Comparison of ENCODE assay signal across 10 cellular contexts in the genomic region with DNA sequence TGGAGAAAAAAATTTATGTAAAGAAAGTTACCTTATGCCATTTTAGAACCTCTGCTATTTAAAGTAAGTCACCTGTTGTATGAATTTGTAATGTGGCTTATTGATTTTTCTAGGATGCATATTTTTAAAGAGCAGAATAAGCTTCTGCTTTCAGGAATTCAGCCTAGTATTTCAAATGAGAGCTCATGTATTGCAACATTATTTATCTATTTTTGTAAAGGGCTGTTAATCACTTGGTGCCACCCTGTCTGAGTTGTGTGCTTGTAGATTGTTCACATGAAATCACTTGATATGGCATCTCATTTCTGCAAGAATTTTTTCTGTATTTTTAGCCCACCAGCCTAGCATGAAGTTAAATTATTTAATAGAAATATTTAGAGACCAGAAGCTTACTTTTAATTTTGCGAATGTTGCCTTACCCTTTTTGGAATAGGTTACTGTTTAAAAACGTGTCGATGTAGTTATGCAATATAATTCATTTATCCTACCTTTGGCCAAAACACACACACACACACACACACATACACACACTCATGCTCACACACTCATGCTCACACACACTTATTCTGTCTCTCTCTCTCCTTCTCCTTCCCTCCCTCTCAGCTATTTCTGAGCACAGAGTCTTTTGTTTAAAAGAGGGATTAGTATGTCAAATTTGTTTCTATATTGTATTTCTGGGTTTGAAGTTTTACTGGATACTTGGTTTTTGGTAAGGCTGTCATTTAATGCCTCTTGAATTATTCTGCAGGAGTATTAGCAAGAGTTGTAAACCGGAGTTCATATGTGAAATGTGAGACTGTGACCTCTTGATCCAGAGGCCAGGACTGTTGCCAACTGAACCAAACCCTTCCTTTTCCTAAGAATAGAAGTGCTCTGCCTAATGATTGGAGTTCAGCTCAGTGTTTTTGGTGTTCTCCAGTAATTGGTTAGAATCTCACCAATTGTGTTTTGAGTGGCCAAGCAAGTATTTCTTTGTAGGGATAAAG. TPM values are rescaled to one million over a fixed set of nuclear protein-coding genes. Genes with fewer than 3 reads are reported as not detected.
DNase-seq lines count a peak whose midpoint lies in the region; ATAC-seq, FAIRE-seq and TF ChIP-seq lines count a peak whose summit lies in the region.
"Had no signal": no experiment of that assay in that cellular context is flagged by ENCODE, and none has a peak within 500 bp of the region (broad histone marks: within the 10 kb centered on the region; RNA-seq: fewer than 3 reads in every experiment).

No MANE protein-coding gene starts in this region.

- no peak overlapping the region for H4K5ac ChIP-seq in mesendoderm (ENCODE audit: low read length)

- H3K4me1 ChIP-seq in keratinocyte (ENCODE audit: control insufficient read depth, extremely low read depth, insufficient read depth, low read length) (peaks cover 15% of the 10 kb centered on the region), stomach (peaks cover 13 to 78% (median 43%) of the 10 kb centered on the region in 4 donors), mesendoderm (ENCODE audit: control insufficient read depth, low read depth, low read length) (no peaks in the 10 kb centered on the region)

- H3K27me3 ChIP-seq in keratinocyte (ENCODE audit: control insufficient read depth, extremely low read depth, insufficient read depth, low read length): no peaks in the 10 kb centered on the region
- no peaks in the 10 kb centered on the region for H3K27me3 ChIP-seq in stomach
- H3K27me3 ChIP-seq in mesendoderm (ENCODE audit: insufficient read depth, low read length, poor library complexity): no peaks in the 10 kb centered on the region

- H3K27ac Mint-ChIP-seq in HFFc6: peak overlapping the region; percentile 56

- H3K27me3 Mint-ChIP-seq in HFFc6 (ENCODE audit: insufficient read depth): no peaks in the 10 kb centered on the region

- H3K36me3 Mint-ChIP-seq in HFFc6 (ENCODE audit: low read depth): peaks cover 33% of the 10 kb centered on the region

- H3K79me2 ChIP-seq in keratinocyte (ENCODE audit: control insufficient read depth, insufficient read depth, low read length) (peaks cover 99% of the 10 kb centered on the region), mesendoderm (ENCODE audit: control insufficient read depth, insufficient read depth, low read length) (peaks cover 47% of the 10 kb centered on the region)

- H2AFZ ChIP-seq in keratinocyte (ENCODE audit: control insufficient read depth, low read length): no peak overlapping the region

- FAIRE-seq in keratinocyte (lab: Jason Lieb, UNC): peak; percentile 76

- H3K79me1 ChIP-seq in mesendoderm (ENCODE audit: low read length): peaks cover 7% of the 10 kb centered on the region

- H3K9me1 ChIP-seq in keratinocyte (ENCODE audit: control insufficient read depth, extremely low read depth, insufficient read depth, low read length): no peaks in the 10 kb centered on the region

- no peak overlapping the region for H3K4ac ChIP-seq in mesendoderm (ENCODE audit: low read depth, low read length)

- no peak for ATAC-seq in stimulated activated naive CD8-positive, alpha-beta T cell treated with anti-CD3 and anti-CD28 coated beads, Interleukin-15, Interleukin-2, amounts not matched to agents 100 U/mL and 50 U/mL, for 24 hours
- ATAC-seq in HG03378 (IDR thresholded peaks at IDR 0.05; ENCODE audit: unreplicated experiment) (no peak), HG03439 (IDR thresholded peaks at IDR 0.05; ENCODE audit: unreplicated experiment) (no peak)

- intact Hi-C loops in stomach (cut with DNase I; ENCODE audit: low total_unique reads): no loop called here

- no peak overlapping the region for H3K23ac ChIP-seq in mesendoderm (ENCODE audit: low read length)

- H3K27ac ChIP-seq in keratinocyte (ENCODE audit: control insufficient read depth, insufficient read depth, low read length): peak overlapping the region; percentile 46
- peak overlapping the region in 3 of 5 donors; percentile 22 to 59 (median 47) for H3K27ac ChIP-seq in stomach
- no peak overlapping the region for H3K27ac ChIP-seq in mesendoderm (ENCODE audit: low read depth, low read length)

- no peaks in the 10 kb centered on the region for H3K9me3 Mint-ChIP-seq in HFFc6

- H3K4me2 ChIP-seq in keratinocyte (ENCODE audit: control insufficient read depth, extremely low read depth, insufficient read depth, low read depth, low read length) (peak overlapping the region; percentile 17), mesendoderm (ENCODE audit: low read length) (no peak overlapping the region)

- H3K4me3 Mint-ChIP-seq in HFFc6: peak overlapping the region; percentile 43

- TF ChIP-seq CTCF in HFFc6 (IDR thresholded peaks at IDR 0.05): no peak
- TF ChIP-seq CTCF in astrocyte of the spinal cord (IDR thresholded peaks at IDR 0.05; ENCODE audit: low read depth, low read length): no peak
- no peak for TF ChIP-seq CTCF in keratinocyte (optimal IDR thresholded peaks at IDR 0.05 in 1 of 3, IDR thresholded peaks at IDR 0.05 in 1 of 3, conservative IDR thresholded peaks at IDR 0.05 in 1 of 3; ENCODE audit: extremely low read depth in 1 of 3, insufficient read depth in 2 of 3, low read length in 3 of 3)
- no peak for TF ChIP-seq CTCF in stomach (IDR thresholded peaks at IDR 0.05)

- H3K36me3 ChIP-seq in keratinocyte (ENCODE audit: control insufficient read depth in 2 of 2, extremely low read depth in 1 of 2, insufficient read depth in 2 of 2, low read length in 2 of 2): peaks cover 0 to 4% of the 10 kb centered on the region in 2 experiments
- H3K36me3 ChIP-seq in stomach: no peaks in the 10 kb centered on the region
- no peaks in the 10 kb centered on the region for H3K36me3 ChIP-seq in mesendoderm (ENCODE audit: control insufficient read depth, insufficient read depth, low read length)

- H2BK120ac ChIP-seq in mesendoderm (ENCODE audit: low read depth, low read length): no peak overlapping the region

- no peaks in the 10 kb centered on the region for H3K9me3 ChIP-seq in keratinocyte (ENCODE audit: control insufficient read depth, low read depth, low read length)
- H3K9me3 ChIP-seq in stomach: no peaks in the 10 kb centered on the region

- no peak overlapping the region for H2BK5ac ChIP-seq in mesendoderm (ENCODE audit: low read length)

- 15 to 30% (median 23%) methylated on average over 4 of the region's 4 CpGs for WGBS in stomach, 5 donors
- WGBS in mesendoderm (ENCODE audit: extremely low coverage, insufficient coverage, low lambda C conversion rate): no CpG with 5 or more reads among the region's 4 CpGs

- no peak overlapping the region for H3K18ac ChIP-seq in mesendoderm (ENCODE audit: low read length)

- no peak overlapping the region for H2BK15ac ChIP-seq in mesendoderm (replicated peaks; ENCODE audit: low read depth)

- H3K56ac ChIP-seq in mesendoderm (ENCODE audit: low read length): no peak overlapping the region

- in situ Hi-C loops in astrocyte of the spinal cord (cut with HindIII; ENCODE audit: low sequenced_read_pairs): no loop called here

- H3K4me1 Mint-ChIP-seq in HFFc6 (ENCODE audit: low read depth): peaks cover 90% of the 10 kb centered on the region

- no peak for TF ChIP-seq EP300 in stomach (IDR thresholded peaks at IDR 0.05)

- H3K9ac ChIP-seq in keratinocyte (ENCODE audit: control insufficient read depth, extremely low read depth, insufficient read depth, low read length) (no peak overlapping the region), mesendoderm (ENCODE audit: low read length) (no peak overlapping the region)

- H3K4me3 ChIP-seq in astrocyte of the spinal cord (ENCODE audit: low read depth, low read length): no peak overlapping the region
- H3K4me3 ChIP-seq in keratinocyte (ENCODE audit: control insufficient read depth in 2 of 3, extremely low read depth in 1 of 3, insufficient read depth in 2 of 3, low read depth in 1 of 3, low read length in 3 of 3): no peak overlapping the region
- H3K4me3 ChIP-seq in stomach: no peak overlapping the region
- H3K4me3 ChIP-seq in mesendoderm (ENCODE audit: low read length): no peak overlapping the region

- H4K8ac ChIP-seq in mesendoderm (ENCODE audit: low read depth, low read length): no peak overlapping the region

- no peak overlapping the region for H2AK5ac ChIP-seq in mesendoderm (ENCODE audit: low read length)

- H4K20me1 ChIP-seq in keratinocyte (ENCODE audit: control insufficient read depth, extremely low read depth, insufficient read depth, low read length): no peaks in the 10 kb centered on the region

- no peak for TF ChIP-seq POLR2A in stomach (IDR thresholded peaks at IDR 0.05)

- peak; percentile 7 for DNase-seq in HFFc6
- peak; percentile 56 for DNase-seq in astrocyte of the spinal cord (ENCODE audit: low read depth, low spot score)
- DNase-seq in keratinocyte (ENCODE audit: low read depth, low spot score): no peak
- peak; percentile 57 for DNase-seq in stomach
- DNase-seq in mesendoderm: no peak
- no peak for DNase-seq in stimulated activated naive CD8-positive, alpha-beta T cell treated with anti-CD3 and anti-CD28 coated beads, Interleukin-15, Interleukin-2, amounts not matched to agents 100 U/mL and 50 U/mL, for 24 hours
- DNase-seq: activated CD8-positive, alpha-beta memory T cell treated with anti-CD3 and anti-CD28 coated beads, Interleukin-2, amount 50 U/mL, for 4 hours; NCI-H146 had no signal

- dilution Hi-C loops in keratinocyte (cut with MboI; ENCODE audit: extremely low pct_ligation_motif_present, low sequenced_read_pairs): no loop called here

RNA-seq across cellular contexts. Expression of a gene that starts 34.4 kb away (rescaled TPM):
- 100 to 1,000 TPM; 120 to 159 (median 133) TPM for total RNA-seq in HFFc6 (2021; fragmentation: NEBNext Ultra II Directional; extraction: Animal tissue kit (Norgen Biotek cat#: 25700))
- 89.8 to 125 TPM (median 105 TPM) in 3 replicates for polyA plus RNA-seq in keratinocyte
- polyA plus RNA-seq in keratinocyte (2011; ENCODE audit: low read depth): 73.1 TPM
- polyA plus RNA-seq in keratinocyte (2011; cell fraction: cytosol; rRNA removed): 95.6 and 114 TPM in 2 replicates
- 132 and 152 TPM in 2 replicates for polyA plus RNA-seq in keratinocyte (2011; cell fraction: nucleus; rRNA removed)
- 66.6 and 104 TPM in 2 replicates for polyA plus RNA-seq in keratinocyte (2012; ENCODE audit: low replicate concordance)
- polyA minus RNA-seq in keratinocyte: 237 to 310 TPM (median 294 TPM) in 3 replicates
- 154 TPM for polyA minus RNA-seq in keratinocyte (2011; cell fraction: cytosol; rRNA and poly(A)+ RNA removed)
- 166 and 273 TPM in 2 replicates for polyA minus RNA-seq in keratinocyte (2011; cell fraction: nucleus; rRNA and poly(A)+ RNA removed)
- total RNA-seq in stomach: 100 to 1,000 TPM in 2 of 5 donors, 10 to 100 TPM in 3; 22.0 to 400 (median 98.4) TPM
- polyA plus RNA-seq in stomach: 10 to 100 TPM; 24.0 to 31.8 (median 27.4) TPM
- 87.6 TPM for polyA plus RNA-seq in mesendoderm (2013, experiment 1 of 2)
- 85.5 TPM for polyA plus RNA-seq in mesendoderm (2013, experiment 2 of 2)

Comparison
In these comparisons a context has a peak if more than half of its experiments do, and no peak if none do; other contexts are left out.
1. DNase-seq: peak in HFFc6 (single experiment), astrocyte of the spinal cord (single experiment) and stomach (single experiment); none in keratinocyte (single experiment), mesendoderm (single experiment) and stimulated activated naive CD8-positive, alpha-beta T cell treated with anti-CD3 and anti-CD28 coated beads, Interleukin-15, Interleukin-2, amounts not matched to agents 100 U/mL and 50 U/mL, for 24 hours (single experiment).